9 cellular contexts compared by ENCODE assay signal in the genomic region with DNA sequence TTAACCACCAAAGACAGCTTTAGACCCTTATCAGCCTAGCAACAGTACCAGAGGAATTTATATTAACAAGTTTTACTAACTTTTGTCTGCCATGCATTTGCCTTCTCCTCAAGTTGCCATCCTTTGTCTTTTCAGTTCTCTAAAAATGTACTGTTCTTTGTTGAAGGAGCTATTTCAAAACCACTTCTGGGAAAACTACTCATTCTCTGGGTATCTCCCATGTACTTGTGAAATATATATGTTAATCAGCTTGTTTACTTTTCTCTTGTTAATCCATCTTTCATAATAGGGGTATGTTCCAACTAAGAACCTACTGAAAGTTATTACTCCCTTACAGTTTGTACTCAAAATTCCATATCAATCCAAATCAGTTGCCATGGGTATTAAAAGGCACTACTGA. TPM values are rescaled to one million over a fixed set of nuclear protein-coding genes. Genes with fewer than 3 reads are reported as not detected.
DNase-seq lines count a peak whose midpoint lies in the region; ATAC-seq, FAIRE-seq and TF ChIP-seq lines count a peak whose summit lies in the region.
"Had no signal": no experiment of that assay in that cellular context is flagged by ENCODE, and none has a peak within 500 bp of the region (broad histone marks: within the 10 kb centered on the region; RNA-seq: fewer than 3 reads in every experiment).

No MANE protein-coding gene starts in this region.

- H3K4me1 ChIP-seq in GM12878 (ENCODE audit: control insufficient read depth, insufficient read depth, low read length): no peaks in the 10 kb centered on the region
- peaks cover 0 to 28% of the 10 kb centered on the region in 2 donors for H3K4me1 ChIP-seq in neuronal stem cell (ENCODE audit: control insufficient read depth in 2 of 2, insufficient read depth in 1 of 2, low read depth in 1 of 2, low read length in 2 of 2)

- intact Hi-C loops in GM12878 (cut with micrococcal nuclease; ENCODE audit: unreplicated experiment): no loop called here

- no TSS peak for BruUV-seq in GM12878 (replicated peaks; lab: Mats Ljungman, UMichigan)

- H3K23ac ChIP-seq in neuronal stem cell (ENCODE audit: low read depth, low read length, poor library complexity): no peak overlapping the region

- H3K9me3 ChIP-seq in GM12878 (replicated peaks; ENCODE audit: control insufficient read depth, insufficient read depth, low read length) (no peaks in the 10 kb centered on the region; the same call in 1 of the 3 replicates), neuronal stem cell (replicated peaks in 1 of 2; ENCODE audit: control insufficient read depth in 2 of 2, insufficient read depth in 1 of 2, low read depth in 1 of 2, low read length in 2 of 2) (no peaks in the 10 kb centered on the region)

- H3K18ac ChIP-seq in neuronal stem cell (ENCODE audit: low read length): no peak overlapping the region

- H3K27ac ChIP-seq in GM12878 (ENCODE audit: control insufficient read depth, insufficient read depth) (no peak overlapping the region), neuronal stem cell (replicated peaks; ENCODE audit: low read length) (no peak overlapping the region)
- H3K27ac ChIP-seq: 22Rv1 had no signal

- H3K9ac ChIP-seq in GM12878 (ENCODE audit: control insufficient read depth, insufficient read depth, low read length): no peak overlapping the region
- H3K9ac ChIP-seq in neuronal stem cell (ENCODE audit: low read depth, low read length, poor library complexity): no peak overlapping the region

- POLR2A ChIA-PET in GM12878 (lab: Charles Lee): interaction anchor here (1.2 kb wide), 1 partner anchor 13 kb away, joined by 3 read pairs; no protein-coding TSS in a partner anchor

- CTCF ChIA-PET in GM12878 (lab: Yijun Ruan, JAX): interaction anchor here (1.4 to 1.8 kb wide), 3 partner anchors 9 to 16 kb away, joined by 4 read pairs; partner anchors contain the start of gene DPYD

- TF ChIP-seq POLR2A in GM12878 (IDR thresholded peaks at IDR 0.05; ENCODE audit: low read depth, low read length): no peak

- TF ChIP-seq CTCF in GM12878 (IDR thresholded peaks at IDR 0.05 in 2 of 3, conservative IDR thresholded peaks at IDR 0.05 in 1 of 3; ENCODE audit: control insufficient read depth in 2 of 3, extremely low read depth in 1 of 3, insufficient read depth in 1 of 3, low read depth in 3 of 3, low read length in 3 of 3): no peak

- no peak for TF ChIP-seq EP300 in GM12878 (IDR thresholded peaks at IDR 0.05; ENCODE audit: borderline replicate concordance in 1 of 2, control insufficient read depth in 1 of 2, low read depth in 2 of 2, low read length in 2 of 2)

- H2AFZ ChIP-seq in GM12878 (ENCODE audit: control insufficient read depth, low read depth, low read length): no peak overlapping the region
- H2AFZ ChIP-seq in neuronal stem cell (ENCODE audit: low read length): peak overlapping the region; percentile 35

- H3K4me2 ChIP-seq in GM12878 (ENCODE audit: control insufficient read depth, insufficient read depth): no peak overlapping the region
- H3K4me2 ChIP-seq in neuronal stem cell (ENCODE audit: insufficient read depth, low read length, poor library complexity, severe bottlenecking): no peak overlapping the region

- TF ChIP-seq RAD21 in GM12878 (IDR thresholded peaks at IDR 0.05; ENCODE audit: insufficient read depth, low read depth, low read length): no peak

- no peak overlapping the region for H4K8ac ChIP-seq in neuronal stem cell (ENCODE audit: low read depth, low read length)

- H3K27me3 ChIP-seq in GM12878 (replicated peaks in 1 of 2; ENCODE audit: control insufficient read depth in 2 of 2, insufficient read depth in 2 of 2, low read length in 1 of 2) (no peaks in the 10 kb centered on the region), neuronal stem cell (ENCODE audit: control insufficient read depth in 3 of 3, insufficient read depth in 3 of 3, low read depth in 1 of 3, low read length in 3 of 3) (no peaks in the 10 kb centered on the region)

- in situ Hi-C loops in GM12878 (cut with MboI): loop anchor here (25.0 kb wide), 1 partner anchor 1858 kb away; the partner anchor contains the start of gene FRRS1

- FAIRE-seq in GM12878 (lab: Jason Lieb, UNC): no peak

- H2BK5ac ChIP-seq in neuronal stem cell (ENCODE audit: low read length): no peak overlapping the region

- H4K91ac ChIP-seq in neuronal stem cell (ENCODE audit: low read depth, low read length, poor library complexity): no peak overlapping the region

- H3K4ac ChIP-seq in neuronal stem cell (ENCODE audit: low read length): no peak overlapping the region

- H3K79me2 ChIP-seq in GM12878 (ENCODE audit: control insufficient read depth, insufficient read depth, low read length): no peaks in the 10 kb centered on the region

- H3K36me3 ChIP-seq in GM12878 (ENCODE audit: control insufficient read depth in 2 of 2, insufficient read depth in 2 of 2, low read length in 1 of 2) (no peaks in the 10 kb centered on the region), neuronal stem cell (replicated peaks in 1 of 2; ENCODE audit: control insufficient read depth in 2 of 2, insufficient read depth in 2 of 2, low read length in 2 of 2) (no peaks in the 10 kb centered on the region)

- SMC1A ChIA-PET in GM12878 (lab: Charles Lee; ENCODE audit: uncharacterized antibody, unreplicated experiment): interaction anchor here (1.1 to 2.5 kb wide), 4 partner anchors 9 to 16 kb away, joined by 4 to 12 read pairs (median 6); partner anchors contain the start of gene DPYD

- H2AK5ac ChIP-seq in neuronal stem cell (ENCODE audit: low read depth, low read length): no peak overlapping the region

- no peaks in the 10 kb centered on the region for H4K20me1 ChIP-seq in GM12878 (ENCODE audit: control insufficient read depth, insufficient read depth)

- peaks cover 2% of the 10 kb centered on the region for H3K79me1 ChIP-seq in neuronal stem cell (ENCODE audit: low read depth, low read length)

- peak; percentile 42 for DNase-seq in DMS 273 (lab: John Stamatoyannopoulos, UW; ENCODE audit: unreplicated experiment)
- no peak for DNase-seq in DMS 273 treated with DMSO at 0.1 percent for 48 hours (lab: John Stamatoyannopoulos, UW)
- no peak for DNase-seq in GM12878 (ENCODE audit: low read depth, low spot score)
- DNase-seq in neuronal stem cell (ENCODE audit: low spot score): no peak
- no peak for DNase-seq in NCI-H510A treated with DMSO at 0.1 percent for 48 hours (lab: John Stamatoyannopoulos, UW)
- DNase-seq in NCI-H1092 (lab: John Stamatoyannopoulos, UW): no peak
- no peak for DNase-seq in stimulated activated CD4-positive, alpha-beta T cell treated with anti-CD3 and anti-CD28 coated beads, Interleukin-1b, Interleukin-23, amount 100 ng/mL, for 48 hours

- H2BK12ac ChIP-seq in neuronal stem cell (ENCODE audit: low read length): no peak overlapping the region

- H3K4me3 ChIP-seq in GM12878 (no peak overlapping the region), neuronal stem cell (ENCODE audit: low read length in 2 of 2) (no peak overlapping the region)

- H3K14ac ChIP-seq in neuronal stem cell (ENCODE audit: low read length): no peak overlapping the region

- ATAC-seq in HG02610 (IDR thresholded peaks at IDR 0.05; ENCODE audit: unreplicated experiment): peak; percentile 67
- peak; percentile 53 for ATAC-seq in GM12878

- no peak overlapping the region for H2BK120ac ChIP-seq in neuronal stem cell (ENCODE audit: low read depth, low read length)

- no peak overlapping the region for H2BK15ac ChIP-seq in neuronal stem cell (ENCODE audit: low read length)

- RAD21 ChIA-PET in GM12878 (lab: Charles Lee; ENCODE audit: unreplicated experiment): interaction anchor here (0.6 to 3.1 kb wide), 6 partner anchors 9 to 77 kb away, joined by 3 to 12 read pairs (median 8); partner anchors contain the start of gene DPYD

TF ChIP-seq in GM12878, 131 proteins besides CTCF, POLR2A, EP300 and RAD21:
- TF ChIP-seq ETV6 (conservative IDR thresholded peaks at IDR 0.05 in 1 of 2, IDR thresholded peaks at IDR 0.05 in 1 of 2; ENCODE audit: borderline replicate concordance in 1 of 2, low read depth in 1 of 2) (no peak), RELB (IDR thresholded peaks at IDR 0.05; ENCODE audit: low read depth) (peak; percentile 23; the same call in 1 of the 2 replicates), MTA2 (IDR thresholded peaks at IDR 0.05; ENCODE audit: low read depth) (0 out of 2 replicates have a peak, but pooled peaks have one; percentile 28), IKZF2 (IDR thresholded peaks at IDR 0.05) (peak; percentile 36 to 54; a peak in 2 of 4 replicates), CHD2 (IDR thresholded peaks at IDR 0.05; ENCODE audit: borderline replicate concordance, low read depth, low read length) (no peak)

RNA-seq across cellular contexts. Expression of gene DPYD, which starts 16.3 kb away (rescaled TPM):
- total RNA-seq in GM12878 (2013; cell fraction: nucleolus; rRNA removed): 162 and 178 TPM in 2 replicates
- total RNA-seq in GM12878 (2014; rRNA removed) (17.8 and 22.8 TPM in 2 replicates), GM12878 (2014; rRNA removed; fragmentation: Illumina TruSeq; extraction: Trizol) (23.7 and 23.8 TPM in 2 replicates), GM12878 (2021) (15.5 and 17.2 TPM in 2 replicates)
- 3.8 TPM for polyA plus RNA-seq in GM12878 (2011; ENCODE audit: low read depth)
- polyA plus RNA-seq in GM12878 (2011; rRNA removed) (15.4 and 22.4 TPM in 2 replicates), GM12878 (2014; fragmentation: Illumina TruSeq; extraction: Trizol) (11.7 and 14.1 TPM in 2 replicates), GM12878 (2014; fragmentation: Nextera tagmentation; extraction: Ambion mirVana) (1 to 10 TPM; 5.7 to 6.5 TPM), GM12878 (2014; rRNA removed) (6.9 and 7.5 TPM in 2 replicates), GM12878 (2016; fragmentation: Nextera tagmentation; extraction: Ambion mirVana) (1 to 10 TPM; 7.5 to 8.6 TPM)
- 7.5 and 8.4 TPM in 2 replicates for polyA plus RNA-seq in GM12878 (2011; cell fraction: cytosol; rRNA removed)
- polyA plus RNA-seq in GM12878 (2011; cell fraction: nucleus; rRNA removed): 12.5 and 12.6 TPM in 2 replicates
- polyA plus RNA-seq in GM12878 (2012): 4.3 and 5.7 TPM in 2 replicates
- 35.2 and 38.5 TPM in 2 replicates for polyA minus RNA-seq in GM12878 (2011; rRNA and poly(A)+ RNA removed)
- polyA minus RNA-seq in GM12878 (2011; cell fraction: cytosol; rRNA and poly(A)+ RNA removed): 5.9 and 8.4 TPM in 2 replicates
- polyA minus RNA-seq in GM12878 (2011; cell fraction: nucleus; rRNA and poly(A)+ RNA removed): 61.8 and 98.4 TPM in 2 replicates
- polyA plus RNA-seq in neuronal stem cell (2013, experiment 1 of 2): 0.50 TPM
- 0.66 TPM for polyA plus RNA-seq in neuronal stem cell (2013, experiment 2 of 2)
